8 cellular contexts compared by ENCODE assay signal in genomic region chr6:30500421-30501069, GRCh38. TPM values are rescaled to one million over a fixed set of nuclear protein-coding genes. Genes with fewer than 3 reads are reported as not detected.
DNase-seq lines count a peak whose midpoint lies in the region; ATAC-seq and TF ChIP-seq lines count a peak whose summit lies in the region.

No MANE protein-coding gene starts in this region.

- no peak overlapping the region for H3K27ac Mint-ChIP-seq in progenitor cell of endocrine pancreas

- intact Hi-C loops in esophagus squamous epithelium (cut with DNase I): no loop called here
- intact Hi-C loops in sciatic nerve (cut with DNase I): no loop called here

- ATAC-seq in RWPE2 (ENCODE audit: low read depth): peak; percentile 76
- peak; percentile 13 for ATAC-seq in sciatic nerve
- no peak for ATAC-seq in HG02642 (IDR thresholded peaks at IDR 0.05; ENCODE audit: poor library complexity, unreplicated experiment)

- H3K36me3 ChIP-seq in RWPE2 (ENCODE audit: low read depth): no peaks in the 10 kb centered on the region
- no peaks in the 10 kb centered on the region for H3K36me3 ChIP-seq in esophagus squamous epithelium

- no peaks in the 10 kb centered on the region for H3K27me3 ChIP-seq in RWPE2 (ENCODE audit: insufficient read depth, poor library complexity, severe bottlenecking)
- H3K27me3 ChIP-seq in esophagus squamous epithelium: no peaks in the 10 kb centered on the region

- no peak overlapping the region for H3K4me3 Mint-ChIP-seq in progenitor cell of endocrine pancreas (ENCODE audit: low read depth)

- H3K4me1 ChIP-seq in RWPE2 (ENCODE audit: insufficient read depth, poor library complexity, severe bottlenecking) (peaks cover 20% of the 10 kb centered on the region), esophagus squamous epithelium (peaks cover 9 to 28% (median 10%) of the 10 kb centered on the region in 3 donors)

- peaks cover 5% of the 10 kb centered on the region for H3K27me3 Mint-ChIP-seq in progenitor cell of endocrine pancreas

- DNase-seq in GM03348 (ENCODE audit: low spot score): peak; percentile 23
- DNase-seq in RWPE2 (ENCODE audit: low spot score): no peak
- no peak for DNase-seq in esophagus squamous epithelium (lab: John Stamatoyannopoulos, UW)
- DNase-seq in sciatic nerve (ENCODE audit: low spot score): no peak
- DNase-seq in occipital lobe (lab: John Stamatoyannopoulos, UW): no peak
- DNase-seq in NCI-H774 (lab: John Stamatoyannopoulos, UW): no peak
- DNase-seq in progenitor cell of endocrine pancreas (ENCODE audit: low spot score, unreplicated experiment): no peak

- TF ChIP-seq POLR2A in esophagus squamous epithelium (IDR thresholded peaks at IDR 0.05): no peak

- TF ChIP-seq CTCF in RWPE2 (IDR thresholded peaks at IDR 0.05; ENCODE audit: poor library complexity, severe bottlenecking) (no peak), esophagus squamous epithelium (IDR thresholded peaks at IDR 0.05) (no peak), progenitor cell of endocrine pancreas (IDR thresholded peaks at IDR 0.05; ENCODE audit: unreplicated experiment) (no peak)

- H3K27ac ChIP-seq in RWPE2 (ENCODE audit: poor library complexity, severe bottlenecking) (peak overlapping the region; percentile 39), esophagus squamous epithelium (peak overlapping the region in 3 of 4 donors; percentile 48 to 77 (median 55))

- 44 to 52% methylated on average over 7 to 8 of the region's 9 CpGs for WGBS in esophagus squamous epithelium, 2 donors

- H3K9me3 ChIP-seq in RWPE2 (ENCODE audit: severe bottlenecking) (no peaks in the 10 kb centered on the region), esophagus squamous epithelium (no peaks in the 10 kb centered on the region)

- H3K9me3 Mint-ChIP-seq in progenitor cell of endocrine pancreas (ENCODE audit: low read depth): no peaks in the 10 kb centered on the region

- H3K36me3 Mint-ChIP-seq in progenitor cell of endocrine pancreas (ENCODE audit: insufficient read depth): no peaks in the 10 kb centered on the region

- H3K4me1 Mint-ChIP-seq in progenitor cell of endocrine pancreas (ENCODE audit: low read depth): peaks cover 3% of the 10 kb centered on the region

- H3K4me3 ChIP-seq in RWPE2 (ENCODE audit: severe bottlenecking) (no peak overlapping the region), esophagus squamous epithelium (no peak overlapping the region)

RNA-seq across cellular contexts. Expression of gene HLA-E, which starts 11.2 kb away (rescaled TPM):
- total RNA-seq in esophagus squamous epithelium (100 to 1,000 TPM; 263 to 597 (median 356) TPM), sciatic nerve (546 TPM), occipital lobe (29.8 TPM), progenitor cell of endocrine pancreas (27.6 and 28.4 TPM in 2 replicates)

RNA-seq across cellular contexts. Expression of gene GNL1, which starts 55.7 kb away (rescaled TPM):
- total RNA-seq in esophagus squamous epithelium (10 to 100 TPM; 12.7 to 37.2 (median 20.5) TPM), sciatic nerve (63.3 TPM), occipital lobe (38.1 TPM), progenitor cell of endocrine pancreas (75.2 and 81.9 TPM in 2 replicates)

RNA-seq across cellular contexts. Expression of gene PRR3, which starts 56.5 kb away (rescaled TPM):
- total RNA-seq in esophagus squamous epithelium (10 to 100 TPM in 1 of 4 donors, 1 to 10 TPM in 3; 3.2 to 11.6 (median 5.8) TPM), sciatic nerve (10.9 TPM), occipital lobe (13.6 TPM), progenitor cell of endocrine pancreas (16.6 and 19.7 TPM in 2 replicates)
